ENCODE assay signal across 26 cellular contexts in genomic region chr1:46274224-46275029, GRCh38. TPM values are rescaled to one million over a fixed set of nuclear protein-coding genes. Genes with fewer than 3 reads are reported as not detected.
DNase-seq lines count a peak whose midpoint lies in the region; ATAC-seq and TF ChIP-seq lines count a peak whose summit lies in the region.
"Had no signal": no experiment of that assay in that cellular context is flagged by ENCODE, and none has a peak within 500 bp of the region (broad histone marks: within the 10 kb centered on the region; RNA-seq: fewer than 3 reads in every experiment).

No MANE protein-coding gene starts in this region.

- H3K9me3 ChIP-seq in PC-3 (ENCODE audit: low read length): no peaks in the 10 kb centered on the region
- no peaks in the 10 kb centered on the region for H3K9me3 ChIP-seq in CD4-positive, alpha-beta memory T cell (ENCODE audit: control insufficient read depth in 1 of 2, low read length in 2 of 2)
- H3K9me3 ChIP-seq: thoracic aorta had no signal

- H3K4me1 Mint-ChIP-seq in stimulated activated naive CD8-positive, alpha-beta T cell treated with anti-CD3 and anti-CD28 coated beads, Interleukin-15, amount 100 ng/mL, for 72 hours: no peaks in the 10 kb centered on the region
- H3K4me1 Mint-ChIP-seq in CD4-positive, alpha-beta memory T cell: peaks cover 0 to 1% (median 0%) of the 10 kb centered on the region in 4 donors
- H3K4me1 Mint-ChIP-seq: naive B cell; stimulated activated memory B cell treated with anti-CD40 and anti-IgM and Interleukin-4, amounts not matched to agents 10 μg/mL and 1 μg/mL and 100 μg/mL, for 72 hours had no signal

- H2AFZ ChIP-seq in PC-3 (ENCODE audit: low read length): no peak overlapping the region

- peaks cover 78% of the 10 kb centered on the region for H3K36me3 ChIP-seq in PC-3 (ENCODE audit: low read depth, low read length)
- peaks cover 6% of the 10 kb centered on the region for H3K36me3 ChIP-seq in CD4-positive, alpha-beta memory T cell (ENCODE audit: insufficient read depth, low read length)

- no peak for DNase-seq in stimulated activated naive CD8-positive, alpha-beta T cell treated with anti-CD3 and anti-CD28 coated beads, Interleukin-15, amount 100 ng/mL, for 72 hours
- no peak for DNase-seq in stimulated activated naive CD8-positive, alpha-beta T cell treated with anti-CD3 and anti-CD28 coated beads, Interleukin-15, Interleukin-2, amounts not matched to agents 100 U/mL and 50 U/mL, for 24 hours
- DNase-seq in PC-3: no peak
- DNase-seq in erythroblast (lab: John Stamatoyannopoulos, UW): peak in 1 of 2 experiments; percentile 52
- no peak for DNase-seq in CD4-positive, alpha-beta memory T cell
- DNase-seq in NCI-H187 (lab: John Stamatoyannopoulos, UW): no peak
- DNase-seq in kidney glomerular epithelial cell (lab: John Stamatoyannopoulos, UW): no peak
- DNase-seq: activated CD4-positive, alpha-beta T cell treated with anti-CD3 and anti-CD28 coated beads, Interleukin-2, amount 50 U/mL, for 4 hours; cerebellar nuclear complex; foreskin melanocyte; GOT3; mesendoderm; naive B cell; NCI-H1048; NCI-H187 treated with DMSO at 0.1 percent for 48 hours; NCI-H345; NCI-H748 treated with DMSO at 0.1 percent for 48 hours; occipital lobe; retina had no signal

- H3K9ac ChIP-seq in PC-3 (ENCODE audit: low read length): no peak overlapping the region

- intact Hi-C loops in PC-3 (cut with micrococcal nuclease): no loop called here
- intact Hi-C loops in CD4-positive, alpha-beta memory T cell (cut with micrococcal nuclease): no loop called here

- no peak overlapping the region for H3K27ac ChIP-seq in PC-3 (ENCODE audit: low read length)
- H3K27ac ChIP-seq in CD4-positive, alpha-beta memory T cell (ENCODE audit: low read depth, low read length): no peak overlapping the region
- H3K27ac ChIP-seq: C4-2B, epithelial cell of prostate, thoracic aorta had no signal

- no TSS peak for BruUV-seq in PC-3 (replicated peaks; lab: Mats Ljungman, UMichigan)

- peak; percentile 14 for TF ChIP-seq POLR2A in erythroblast (IDR thresholded peaks at IDR 0.05; ENCODE audit: low read length)

- H3K27ac Mint-ChIP-seq in stimulated activated naive CD8-positive, alpha-beta T cell treated with anti-CD3 and anti-CD28 coated beads, Interleukin-15, amount 100 ng/mL, for 72 hours: no peak overlapping the region
- H3K27ac Mint-ChIP-seq in CD4-positive, alpha-beta memory T cell: peak overlapping the region in 2 of 7 donors; percentile 35 to 40
- H3K27ac Mint-ChIP-seq: stimulated activated memory B cell treated with anti-CD40 and anti-IgM and Interleukin-4, amounts not matched to agents 10 μg/mL and 1 μg/mL and 100 μg/mL, for 72 hours had no signal

- H3K4me1 ChIP-seq in PC-3 (ENCODE audit: insufficient read depth, low read length): peaks cover 8% of the 10 kb centered on the region; the same call in 1 of the 2 replicates
- H3K4me1 ChIP-seq in CD4-positive, alpha-beta memory T cell (ENCODE audit: insufficient read depth, low read length): no peaks in the 10 kb centered on the region

- H3K9me3 Mint-ChIP-seq in stimulated activated naive CD8-positive, alpha-beta T cell treated with anti-CD3 and anti-CD28 coated beads, Interleukin-15, amount 100 ng/mL, for 72 hours: no peaks in the 10 kb centered on the region
- H3K9me3 Mint-ChIP-seq in CD4-positive, alpha-beta memory T cell: no peaks in the 10 kb centered on the region
- H3K9me3 Mint-ChIP-seq: naive B cell; stimulated activated memory B cell treated with anti-CD40 and anti-IgM and Interleukin-4, amounts not matched to agents 10 μg/mL and 1 μg/mL and 100 μg/mL, for 72 hours had no signal

- H3F3A ChIP-seq in PC-3 (ENCODE audit: low read length, unreplicated experiment): no peaks in the 10 kb centered on the region

- H3K36me3 Mint-ChIP-seq in CD4-positive, alpha-beta memory T cell: peaks cover 0 to 10% of the 10 kb centered on the region in 2 donors
- H3K36me3 Mint-ChIP-seq: naive B cell had no signal

- H3K9me2 ChIP-seq in PC-3 (replicated peaks; ENCODE audit: low read length): no peaks in the 10 kb centered on the region

- no peaks in the 10 kb centered on the region for H3K27me3 Mint-ChIP-seq in stimulated activated naive CD8-positive, alpha-beta T cell treated with anti-CD3 and anti-CD28 coated beads, Interleukin-15, amount 100 ng/mL, for 72 hours
- H3K27me3 Mint-ChIP-seq in CD4-positive, alpha-beta memory T cell: no peaks in the 10 kb centered on the region
- H3K27me3 Mint-ChIP-seq: naive B cell; stimulated activated memory B cell treated with anti-CD40 and anti-IgM and Interleukin-4, amounts not matched to agents 10 μg/mL and 1 μg/mL and 100 μg/mL, for 72 hours had no signal

- POLR2A ChIA-PET in PC-3 (lab: Charles Lee; ENCODE audit: unreplicated experiment): no interaction called here
- POLR2A ChIA-PET in CD4-positive, alpha-beta memory T cell (lab: Charles Lee; ENCODE audit: partially characterized antibody): interaction anchor here (0.7 kb wide), 1 partner anchor 20 kb away, joined by 3 read pairs; no protein-coding TSS in a partner anchor

- H3K4me3 ChIP-seq in PC-3 (ENCODE audit: low read length): no peak overlapping the region
- H3K4me3 ChIP-seq in CD4-positive, alpha-beta memory T cell (ENCODE audit: low read length in 2 of 2): no peak overlapping the region
- H3K4me3 ChIP-seq: smooth muscle cell, thoracic aorta had no signal

- H3K79me2 ChIP-seq in PC-3 (ENCODE audit: low read length): no peaks in the 10 kb centered on the region

- no peaks in the 10 kb centered on the region for H4K20me1 ChIP-seq in PC-3 (ENCODE audit: low read length)

- no peak overlapping the region for H3K4me3 Mint-ChIP-seq in stimulated activated naive CD8-positive, alpha-beta T cell treated with anti-CD3 and anti-CD28 coated beads, Interleukin-15, amount 100 ng/mL, for 72 hours
- no peak overlapping the region for H3K4me3 Mint-ChIP-seq in CD4-positive, alpha-beta memory T cell
- H3K4me3 Mint-ChIP-seq: naive B cell; stimulated activated memory B cell treated with anti-CD40 and anti-IgM and Interleukin-4, amounts not matched to agents 10 μg/mL and 1 μg/mL and 100 μg/mL, for 72 hours had no signal

- no peak overlapping the region for H3K4me2 ChIP-seq in PC-3 (ENCODE audit: low read length)
- H3K4me2 ChIP-seq: smooth muscle cell had no signal

- H3K27me3 ChIP-seq in PC-3 (ENCODE audit: low read length): no peaks in the 10 kb centered on the region
- no peaks in the 10 kb centered on the region for H3K27me3 ChIP-seq in CD4-positive, alpha-beta memory T cell (ENCODE audit: insufficient read depth, low read length)

- no peak for TF ChIP-seq CTCF in PC-3 (conservative IDR thresholded peaks at IDR 0.05; ENCODE audit: low read depth, low read length)

- CTCF ChIA-PET in PC-3 (lab: Charles Lee): interaction anchor here (0.7 to 1.5 kb wide), 2 partner anchors 30 to 95 kb away, joined by 3 read pairs; no protein-coding TSS in a partner anchor
- CTCF ChIA-PET in CD4-positive, alpha-beta memory T cell (lab: Charles Lee; ENCODE audit: partially characterized antibody): interaction anchor here (1.6 kb wide), 1 partner anchor 51 kb away, joined by 4 read pairs; no protein-coding TSS in a partner anchor

- peak; percentile 42 for ATAC-seq in stimulated activated naive CD8-positive, alpha-beta T cell treated with anti-CD3 and anti-CD28 coated beads, Interleukin-15, amount 100 ng/mL, for 72 hours
- no peak for ATAC-seq in stimulated activated naive CD8-positive, alpha-beta T cell treated with anti-CD3 and anti-CD28 coated beads, Interleukin-15, Interleukin-2, amounts not matched to agents 100 U/mL and 50 U/mL, for 24 hours
- ATAC-seq in PC-3: peak; percentile 20
- no peak for ATAC-seq in HG03520 (IDR thresholded peaks at IDR 0.05; ENCODE audit: unreplicated experiment)
- ATAC-seq: left lobe of liver; stimulated activated memory B cell treated with anti-CD40 and anti-IgM and Interleukin-4, amounts not matched to agents 10 μg/mL and 1 μg/mL and 100 μg/mL, for 72 hours had no signal

RNA-seq across cellular contexts. Expression of gene RAD54L, which starts 26.9 kb away (rescaled TPM):
- 26.0 and 29.4 TPM in 2 replicates for total RNA-seq in PC-3 (2014; rRNA removed)
- total RNA-seq in CD4-positive, alpha-beta memory T cell: 1 to 10 TPM; 1.0 to 1.1 TPM
- under 1 TPM in 1 of 2 donors, not detected in 1; 0.46 TPM for polyA plus RNA-seq in CD4-positive, alpha-beta memory T cell

RNA-seq across cellular contexts. Expression of gene LRRC41, which starts 29.0 kb away (rescaled TPM):
- 52.7 TPM in 2 replicates for total RNA-seq in PC-3 (2014; rRNA removed)
- total RNA-seq in CD4-positive, alpha-beta memory T cell: 10 to 100 TPM; 31.8 to 32.0 TPM
- polyA plus RNA-seq in CD4-positive, alpha-beta memory T cell: 10 to 100 TPM; 47.8 to 66.1 TPM

RNA-seq across cellular contexts. Expression of gene UQCRH, which starts 29.1 kb away (rescaled TPM):
- total RNA-seq in PC-3 (2014; rRNA removed): 642 and 885 TPM in 2 replicates
- 100 to 1,000 TPM; 123 to 128 TPM for total RNA-seq in CD4-positive, alpha-beta memory T cell
- 100 to 1,000 TPM; 251 to 272 TPM for polyA plus RNA-seq in CD4-positive, alpha-beta memory T cell

Comparison
In these comparisons a context has a peak if more than half of its experiments do, and no peak if none do; other contexts are left out.
1. ATAC-seq: peak in stimulated activated naive CD8-positive, alpha-beta T cell treated with anti-CD3 and anti-CD28 coated beads, Interleukin-15, amount 100 ng/mL, for 72 hours (single experiment) and PC-3 (single experiment); none in stimulated activated naive CD8-positive, alpha-beta T cell treated with anti-CD3 and anti-CD28 coated beads, Interleukin-15, Interleukin-2, amounts not matched to agents 100 U/mL and 50 U/mL, for 24 hours (single experiment) and HG03520 (single experiment).
2. RNA of gene RAD54L, which starts 26.9 kb away (total RNA-seq): 26.0 to 29.4 TPM in PC-3; 1.0 to 1.1 TPM in CD4-positive, alpha-beta memory T cell; every median in the first group is over 10 times any median in the second.